11 cellular contexts compared by ENCODE assay signal in genomic region chr14:94027566-94028449, GRCh38. TPM values are rescaled to one million over a fixed set of nuclear protein-coding genes. Genes with fewer than 3 reads are reported as not detected.
A peak's percentile ranks its signal among the peaks of the same experiment; 100 is the strongest.
DNase-seq lines count a peak whose midpoint lies in the region; ATAC-seq, FAIRE-seq and TF ChIP-seq lines count a peak whose summit lies in the region.
"Had no signal": no experiment of that assay in that cellular context is flagged by ENCODE, and none has a peak within 500 bp of the region (broad histone marks: within the 10 kb centered on the region; RNA-seq: fewer than 3 reads in every experiment).

No MANE protein-coding gene starts in this region.

- H3K27me3 Mint-ChIP-seq in WTC11 (ENCODE audit: low read depth), result no peaks in the 10 kb centered on the region

- no peak for TF ChIP-seq RAD21 in A549 (conservative IDR thresholded peaks at IDR 0.05 in 1 of 2, IDR thresholded peaks at IDR 0.05 in 1 of 2)

- TF ChIP-seq CTCF in A549 (IDR thresholded peaks at IDR 0.05) (no peak), WTC11 (IDR thresholded peaks at IDR 0.05) (no peak), keratinocyte (optimal IDR thresholded peaks at IDR 0.05 in 1 of 3, IDR thresholded peaks at IDR 0.05 in 1 of 3, conservative IDR thresholded peaks at IDR 0.05 in 1 of 3; ENCODE audit: extremely low read depth in 1 of 3, insufficient read depth in 2 of 3, low read length in 3 of 3) (no peak)

- no peaks in the 10 kb centered on the region for H3K9me3 Mint-ChIP-seq in WTC11

- no peak overlapping the region for H2AFZ ChIP-seq in keratinocyte (ENCODE audit: control insufficient read depth, low read length)

- H3K9me3 ChIP-seq in A549 (no peaks in the 10 kb centered on the region), keratinocyte (ENCODE audit: control insufficient read depth, low read depth, low read length) (no peaks in the 10 kb centered on the region)

- H3K9me1 ChIP-seq in keratinocyte (ENCODE audit: control insufficient read depth, extremely low read depth, insufficient read depth, low read length), result peaks cover 6% of the 10 kb centered on the region

- dilution Hi-C loops in keratinocyte (cut with MboI; ENCODE audit: extremely low pct_ligation_motif_present, low sequenced_read_pairs), result no loop called here

- no peak overlapping the region for H3K9ac ChIP-seq in keratinocyte (ENCODE audit: control insufficient read depth, extremely low read depth, insufficient read depth, low read length)

- POLR2A ChIA-PET in A549 (lab: Yijun Ruan, JAX), result no interaction called here
- POLR2A ChIA-PET in WTC11 (lab: Charles Lee), result interaction anchor here (0.6 kb wide), 1 partner anchor 1228 kb away, joined by 4 read pairs; no protein-coding TSS in a partner anchor

- no peak for TF ChIP-seq EP300 in A549 (IDR thresholded peaks at IDR 0.05)

- no peaks in the 10 kb centered on the region for H3K79me2 ChIP-seq in keratinocyte (ENCODE audit: control insufficient read depth, insufficient read depth, low read length)

- DNase-seq in A549 (ENCODE audit: low read depth in 1 of 2, low spot score in 1 of 2) (no peak), Caki2 (ENCODE audit: low read depth) (peak; percentile 44), WTC11 (ENCODE audit: low spot score) (no peak), keratinocyte (ENCODE audit: low read depth, low spot score) (peak; percentile 53), SKM-1 treated with dmso at 0.1 percent for 144 hours (lab: John Stamatoyannopoulos, UW; ENCODE audit: unreplicated experiment) (no peak), globus pallidus (ENCODE audit: low spot score) (no peak), epidermal melanocyte (ENCODE audit: insufficient read length, low spot score) (no peak), RPMI8226 (no peak)
- DNase-seq: anterior cingulate cortex had no signal

- H3K27ac Mint-ChIP-seq in WTC11, result no peak overlapping the region

- TF ChIP-seq POLR2A in A549 (IDR thresholded peaks at IDR 0.05; ENCODE audit: low read length), result no peak

- FAIRE-seq in A549 (lab: Jason Lieb, UNC) (no peak), keratinocyte (lab: Jason Lieb, UNC) (peak; percentile 26)

- H3K36me3 Mint-ChIP-seq in WTC11, result no peaks in the 10 kb centered on the region

- H3K27ac ChIP-seq in A549, result no peak overlapping the region
- H3K27ac ChIP-seq in keratinocyte (ENCODE audit: control insufficient read depth, insufficient read depth, low read length), result peak overlapping the region; percentile 11

- CTCF ChIA-PET in A549 (lab: Yijun Ruan, JAX), result interaction anchor here (1.0 to 1.7 kb wide), 6 partner anchors 8 to 111 kb away, joined by 3 to 7 read pairs (median 4); no protein-coding TSS in a partner anchor
- CTCF ChIA-PET in WTC11 (lab: Charles Lee), result interaction anchor here (1.0 to 5.0 kb wide), 7 partner anchors 8 to 153 kb away, joined by 3 to 37 read pairs (median 3); no protein-coding TSS in a partner anchor

- no peaks in the 10 kb centered on the region for H3K36me3 ChIP-seq in keratinocyte (ENCODE audit: control insufficient read depth in 2 of 2, extremely low read depth in 1 of 2, insufficient read depth in 2 of 2, low read length in 2 of 2)

- H4K20me1 ChIP-seq in keratinocyte (ENCODE audit: control insufficient read depth, extremely low read depth, insufficient read depth, low read length), result peaks cover 3% of the 10 kb centered on the region

- WGBS in A549 (ENCODE audit: missing lambda C conversion rate), result 80% methylated on average over 10 of the region's 14 CpGs

- H3K4me3 Mint-ChIP-seq in WTC11, result peak overlapping the region; percentile 65

- ATAC-seq in A549 (no peak), WTC11 (no peak)

- H3K4me1 ChIP-seq in A549 (peaks cover 10% of the 10 kb centered on the region; the same call in 2 of the 3 replicates), keratinocyte (ENCODE audit: control insufficient read depth, extremely low read depth, insufficient read depth, low read length) (peaks cover 15% of the 10 kb centered on the region)

- H3K4me3 ChIP-seq in A549, result no peak overlapping the region
- H3K4me3 ChIP-seq in keratinocyte (ENCODE audit: control insufficient read depth in 2 of 3, extremely low read depth in 1 of 3, insufficient read depth in 2 of 3, low read depth in 1 of 3, low read length in 3 of 3), result peak overlapping the region in 1 of 3 experiments; percentile 7
- H3K4me3 ChIP-seq: lung had no signal

- peaks cover 8% of the 10 kb centered on the region for H3K4me1 Mint-ChIP-seq in WTC11

- H3K27me3 ChIP-seq in keratinocyte (ENCODE audit: control insufficient read depth, extremely low read depth, insufficient read depth, low read length), result no peaks in the 10 kb centered on the region

- in situ Hi-C loops in Caki2 (cut with HindIII; ENCODE audit: low pct_unique_long_range_greater_than_20kb, low sequenced_read_pairs), result no loop called here

- H3K4me2 ChIP-seq in A549 (peak overlapping the region; percentile 82), keratinocyte (ENCODE audit: control insufficient read depth, extremely low read depth, insufficient read depth, low read depth, low read length) (peak overlapping the region; percentile 35)

RNA-seq across cellular contexts. Expression of gene OTUB2, which starts 1.7 kb away (rescaled TPM):
- polyA plus RNA-seq in A549 (2011; rRNA removed), result 1.2 and 1.7 TPM in 2 replicates
- polyA plus RNA-seq in A549 (2012; cell fraction: cytosol; rRNA removed), result 0.74 and 0.96 TPM in 2 replicates
- polyA plus RNA-seq in A549 (2012; cell fraction: nucleus; rRNA removed), result 0.76 and 0.77 TPM in 2 replicates
- polyA plus RNA-seq in A549 (2017; fragmentation: RNase III; extraction: RNeasy Plus Mini Kit Qiagen cat#74134 plus additional on column Dnase treatment), result 2.2 to 2.5 TPM (median 2.4 TPM) in 3 replicates
- polyA minus RNA-seq in A549 (2011; rRNA and poly(A)+ RNA removed), result 2.6 and 3.3 TPM in 2 replicates
- total RNA-seq in Caki2 (2014; rRNA removed; shearing (Covaris generic); ENCODE audit: low replicate concordance), result 2.9 and 3.2 TPM in 2 replicates
- total RNA-seq in WTC11 (2021), result 3.5 to 4.5 TPM (median 3.9 TPM) in 3 replicates
- polyA plus RNA-seq in keratinocyte, result 2.6 to 4.8 TPM (median 3.5 TPM) in 3 replicates
- polyA plus RNA-seq in keratinocyte (2011; ENCODE audit: low read depth), result 3.0 TPM
- 3.5 and 3.6 TPM in 2 replicates for polyA plus RNA-seq in keratinocyte (2011; cell fraction: cytosol; rRNA removed)
- 4.5 and 5.3 TPM in 2 replicates for polyA plus RNA-seq in keratinocyte (2011; cell fraction: nucleus; rRNA removed)
- polyA plus RNA-seq in keratinocyte (2012; ENCODE audit: low replicate concordance), result 4.5 and 4.7 TPM in 2 replicates
- 8.5 to 14.3 TPM (median 10.1 TPM) in 3 replicates for polyA minus RNA-seq in keratinocyte
- polyA minus RNA-seq in keratinocyte (2011; cell fraction: cytosol; rRNA and poly(A)+ RNA removed), result 8.8 TPM
- polyA minus RNA-seq in keratinocyte (2011; cell fraction: nucleus; rRNA and poly(A)+ RNA removed), result 5.2 and 8.1 TPM in 2 replicates

RNA-seq across cellular contexts. Expression of gene CCDC197, which starts 30.7 kb away (rescaled TPM):
- polyA plus RNA-seq in A549 (2011; rRNA removed) (not detected in 2 replicates), A549 (2017; fragmentation: RNase III; extraction: RNeasy Plus Mini Kit Qiagen cat#74134 plus additional on column Dnase treatment) (not detected in 3 replicates), keratinocyte (not detected in 3 replicates)
- not detected in 2 replicates for polyA plus RNA-seq in A549 (2012; cell fraction: cytosol; rRNA removed)
- 0.04 TPM in 1 of 2 replicates, not detected in the other for polyA plus RNA-seq in A549 (2012; cell fraction: nucleus; rRNA removed)
- not detected in 2 replicates for polyA minus RNA-seq in A549 (2011; rRNA and poly(A)+ RNA removed)
- total RNA-seq in Caki2 (2014; rRNA removed; shearing (Covaris generic); ENCODE audit: low replicate concordance), result not detected in 2 replicates
- not detected in 3 replicates for total RNA-seq in WTC11 (2021)
- polyA plus RNA-seq in keratinocyte (2011; ENCODE audit: low read depth), result not detected
- polyA plus RNA-seq in keratinocyte (2011; cell fraction: cytosol; rRNA removed), result not detected in 2 replicates
- not detected in 2 replicates for polyA plus RNA-seq in keratinocyte (2011; cell fraction: nucleus; rRNA removed)
- polyA plus RNA-seq in keratinocyte (2012; ENCODE audit: low replicate concordance), result not detected in 2 replicates
- not detected in 3 replicates for polyA minus RNA-seq in keratinocyte
- not detected for polyA minus RNA-seq in keratinocyte (2011; cell fraction: cytosol; rRNA and poly(A)+ RNA removed)
- polyA minus RNA-seq in keratinocyte (2011; cell fraction: nucleus; rRNA and poly(A)+ RNA removed), result not detected in 2 replicates
- total RNA-seq: lung, skeletal muscle tissue had no signal
- polyA plus RNA-seq: lung had no signal

RNA-seq across cellular contexts. Expression of gene ASB2, which starts 51.4 kb away (rescaled TPM):
- polyA plus RNA-seq in A549 (2011; rRNA removed) (0.03 and 0.07 TPM in 2 replicates), A549 (2017; fragmentation: RNase III; extraction: RNeasy Plus Mini Kit Qiagen cat#74134 plus additional on column Dnase treatment) (0.07 to 0.16 TPM (median 0.10 TPM) in 3 replicates), keratinocyte (0.31 to 1.7 TPM (median 0.56 TPM) in 3 replicates)
- polyA plus RNA-seq in A549 (2012; cell fraction: cytosol; rRNA removed), result 0.15 and 0.23 TPM in 2 replicates
- 0.11 and 0.52 TPM in 2 replicates for polyA plus RNA-seq in A549 (2012; cell fraction: nucleus; rRNA removed)
- not detected in 2 replicates for polyA minus RNA-seq in A549 (2011; rRNA and poly(A)+ RNA removed)
- 1.9 and 6.3 TPM in 2 replicates for total RNA-seq in Caki2 (2014; rRNA removed; shearing (Covaris generic); ENCODE audit: low replicate concordance)
- 0.37 to 0.73 TPM (median 0.71 TPM) in 3 replicates for total RNA-seq in WTC11 (2021)
- 0.32 TPM for polyA plus RNA-seq in keratinocyte (2011; ENCODE audit: low read depth)
- polyA plus RNA-seq in keratinocyte (2011; cell fraction: cytosol; rRNA removed), result 0.36 and 0.62 TPM in 2 replicates
- 1.1 and 1.2 TPM in 2 replicates for polyA plus RNA-seq in keratinocyte (2011; cell fraction: nucleus; rRNA removed)
- polyA plus RNA-seq in keratinocyte (2012; ENCODE audit: low replicate concordance), result 0.25 and 0.34 TPM in 2 replicates
- polyA minus RNA-seq in keratinocyte, result 0.10 to 0.66 TPM (median 0.13 TPM) in 3 replicates
- polyA minus RNA-seq in keratinocyte (2011; cell fraction: cytosol; rRNA and poly(A)+ RNA removed), result 0.96 TPM
- 0.23 and 0.74 TPM in 2 replicates for polyA minus RNA-seq in keratinocyte (2011; cell fraction: nucleus; rRNA and poly(A)+ RNA removed)

RNA-seq across cellular contexts. Expression of gene DDX24, which starts 53.2 kb away (rescaled TPM):
- polyA plus RNA-seq in A549 (2011; rRNA removed) (161 and 169 TPM in 2 replicates), A549 (2017; fragmentation: RNase III; extraction: RNeasy Plus Mini Kit Qiagen cat#74134 plus additional on column Dnase treatment) (117 to 127 TPM (median 121 TPM) in 3 replicates), keratinocyte (171 to 179 TPM (median 172 TPM) in 3 replicates)
- polyA plus RNA-seq in A549 (2012; cell fraction: cytosol; rRNA removed), result 98.5 and 100 TPM in 2 replicates
- polyA plus RNA-seq in A549 (2012; cell fraction: nucleus; rRNA removed), result 95.5 and 140 TPM in 2 replicates
- 107 and 128 TPM in 2 replicates for polyA minus RNA-seq in A549 (2011; rRNA and poly(A)+ RNA removed)
- 89.6 and 108 TPM in 2 replicates for total RNA-seq in Caki2 (2014; rRNA removed; shearing (Covaris generic); ENCODE audit: low replicate concordance)
- 137 to 174 TPM (median 140 TPM) in 3 replicates for total RNA-seq in WTC11 (2021)
- 251 TPM for polyA plus RNA-seq in keratinocyte (2011; ENCODE audit: low read depth)
- polyA plus RNA-seq in keratinocyte (2011; cell fraction: cytosol; rRNA removed), result 124 and 159 TPM in 2 replicates
- polyA plus RNA-seq in keratinocyte (2011; cell fraction: nucleus; rRNA removed), result 237 and 260 TPM in 2 replicates
- polyA plus RNA-seq in keratinocyte (2012; ENCODE audit: low replicate concordance), result 128 and 144 TPM in 2 replicates
- 63.3 to 137 TPM (median 126 TPM) in 3 replicates for polyA minus RNA-seq in keratinocyte
- 56.6 TPM for polyA minus RNA-seq in keratinocyte (2011; cell fraction: cytosol; rRNA and poly(A)+ RNA removed)
- 69.4 and 106 TPM in 2 replicates for polyA minus RNA-seq in keratinocyte (2011; cell fraction: nucleus; rRNA and poly(A)+ RNA removed)

RNA-seq across cellular contexts. Expression of gene IFI27L1, which starts 53.3 kb away (rescaled TPM):
- polyA plus RNA-seq in A549 (2011; rRNA removed) (13.4 and 15.9 TPM in 2 replicates), A549 (2017; fragmentation: RNase III; extraction: RNeasy Plus Mini Kit Qiagen cat#74134 plus additional on column Dnase treatment) (23.2 to 28.0 TPM (median 27.0 TPM) in 3 replicates), keratinocyte (17.4 to 25.0 TPM (median 18.9 TPM) in 3 replicates)
- 20.4 and 25.9 TPM in 2 replicates for polyA plus RNA-seq in A549 (2012; cell fraction: cytosol; rRNA removed)
- 17.8 and 21.5 TPM in 2 replicates for polyA plus RNA-seq in A549 (2012; cell fraction: nucleus; rRNA removed)
- 7.4 and 8.8 TPM in 2 replicates for polyA minus RNA-seq in A549 (2011; rRNA and poly(A)+ RNA removed)
- 6.6 and 21.8 TPM in 2 replicates for total RNA-seq in Caki2 (2014; rRNA removed; shearing (Covaris generic); ENCODE audit: low replicate concordance)
- total RNA-seq in WTC11 (2021), result 27.6 to 34.1 TPM (median 32.3 TPM) in 3 replicates
- 5.6 TPM for polyA plus RNA-seq in keratinocyte (2011; ENCODE audit: low read depth)
- polyA plus RNA-seq in keratinocyte (2011; cell fraction: cytosol; rRNA removed), result 10.0 and 19.6 TPM in 2 replicates
- 20.2 and 23.1 TPM in 2 replicates for polyA plus RNA-seq in keratinocyte (2011; cell fraction: nucleus; rRNA removed)
- 10.5 and 19.4 TPM in 2 replicates for polyA plus RNA-seq in keratinocyte (2012; ENCODE audit: low replicate concordance)
- 5.7 to 11.1 TPM (median 5.9 TPM) in 3 replicates for polyA minus RNA-seq in keratinocyte
- polyA minus RNA-seq in keratinocyte (2011; cell fraction: cytosol; rRNA and poly(A)+ RNA removed), result 13.8 TPM
- 2.9 and 3.9 TPM in 2 replicates for polyA minus RNA-seq in keratinocyte (2011; cell fraction: nucleus; rRNA and poly(A)+ RNA removed)

Comparison
In these comparisons a context has a peak if more than half of its experiments do, and no peak if none do; other contexts are left out.
1. DNase-seq: peak in Caki2 (single experiment) and keratinocyte (single experiment); none in A549 (0 of 2), WTC11 (single experiment), SKM-1 treated with dmso at 0.1 percent for 144 hours (single experiment), globus pallidus (single experiment), epidermal melanocyte (single experiment) and RPMI8226 (single experiment).